ENCODE assay signal across 8 cellular contexts in the genomic region with DNA sequence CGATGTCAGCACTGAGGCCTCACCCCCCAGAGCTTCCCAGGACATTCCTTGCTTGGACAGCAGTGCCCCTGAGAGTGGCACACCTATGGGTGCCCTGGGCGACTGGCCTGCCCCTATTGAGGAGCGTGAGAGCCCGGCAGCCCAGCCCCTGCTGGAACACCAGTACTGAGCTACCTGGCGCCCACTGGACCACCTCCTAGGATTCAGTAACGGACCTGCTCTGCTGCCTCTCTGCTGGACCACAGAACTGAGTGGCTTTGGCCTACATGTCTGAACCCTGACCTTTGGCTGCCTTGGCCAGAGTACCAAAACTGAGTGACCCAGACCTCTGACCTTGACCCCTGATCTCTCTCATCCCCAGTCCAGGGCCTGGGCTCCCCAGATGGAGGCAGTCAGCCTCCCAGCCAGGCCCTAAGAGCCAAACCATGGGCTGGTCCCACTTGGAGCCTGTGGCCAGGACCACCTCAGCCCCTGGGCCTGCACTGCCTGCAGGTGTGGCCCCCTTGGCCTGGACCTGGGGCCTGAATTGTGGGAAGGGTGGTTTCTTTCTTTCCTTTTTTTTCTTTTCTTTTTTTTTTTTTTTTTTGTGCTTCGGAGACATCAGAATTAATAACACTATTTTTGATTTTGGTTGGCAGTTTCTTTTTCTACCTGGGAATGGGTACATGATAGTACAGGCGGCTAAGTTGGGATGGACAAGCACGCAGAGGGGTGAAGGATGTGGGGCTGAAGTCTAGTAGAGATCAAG. TPM values are rescaled to one million over a fixed set of nuclear protein-coding genes. Genes with fewer than 3 reads are reported as not detected.
DNase-seq lines count a peak whose midpoint lies in the region; ATAC-seq and TF ChIP-seq lines count a peak whose summit lies in the region.

No MANE protein-coding gene starts in this region.

- H3K4me3 Mint-ChIP-seq in stimulated activated naive CD8-positive, alpha-beta T cell treated with anti-CD3 and anti-CD28 coated beads, Interleukin-15, Interleukin-2, amounts not matched to agents 100 ng/mL and 50 ng/mL, for 24 hours, result peak overlapping the region; percentile 96

- H3K9ac ChIP-seq in muscle layer of colon (ENCODE audit: low read length), result peak overlapping the region; percentile 38

- H3K36me3 Mint-ChIP-seq in stimulated activated naive CD8-positive, alpha-beta T cell treated with anti-CD3 and anti-CD28 coated beads, Interleukin-15, Interleukin-2, amounts not matched to agents 100 ng/mL and 50 ng/mL, for 24 hours (ENCODE audit: low read depth), result peaks cover 13% of the 10 kb centered on the region

- no peak for DNase-seq in stimulated activated naive CD8-positive, alpha-beta T cell treated with anti-CD3 and anti-CD28 coated beads, Interleukin-15, Interleukin-2, amounts not matched to agents 100 U/mL and 50 U/mL, for 24 hours
- DNase-seq in ascending aorta (ENCODE audit: low spot score in 2 of 2), result no peak
- DNase-seq in vagina (ENCODE audit: extremely low spot score in 2 of 2), result no peak
- DNase-seq in SW480 (ENCODE audit: low spot score), result no peak
- no peak for DNase-seq in left colon
- DNase-seq in BE2C, result no peak

- peaks cover 43% of the 10 kb centered on the region for H3K4me1 Mint-ChIP-seq in stimulated activated naive CD8-positive, alpha-beta T cell treated with anti-CD3 and anti-CD28 coated beads, Interleukin-15, Interleukin-2, amounts not matched to agents 100 ng/mL and 50 ng/mL, for 24 hours (ENCODE audit: low read depth)

- peak overlapping the region; percentile 39 for H3K27ac Mint-ChIP-seq in stimulated activated naive CD8-positive, alpha-beta T cell treated with anti-CD3 and anti-CD28 coated beads, Interleukin-15, Interleukin-2, amounts not matched to agents 100 ng/mL and 50 ng/mL, for 24 hours

- H3K27ac ChIP-seq in ascending aorta (peak overlapping the region; percentile 11 to 84), muscle layer of colon (ENCODE audit: low read depth, low read length) (peak overlapping the region; percentile 83), vagina (peak overlapping the region; percentile 85)

- H3K9me3 ChIP-seq in ascending aorta (no peaks in the 10 kb centered on the region), muscle layer of colon (ENCODE audit: low read length) (no peaks in the 10 kb centered on the region), vagina (no peaks in the 10 kb centered on the region), BE2C (no peaks in the 10 kb centered on the region)

- H3K4me1 ChIP-seq in ascending aorta (peaks cover 2 to 10% of the 10 kb centered on the region in 2 donors), muscle layer of colon (ENCODE audit: insufficient read depth, low read length) (peaks cover 17% of the 10 kb centered on the region), vagina (peaks cover 46% of the 10 kb centered on the region), BE2C (no peaks in the 10 kb centered on the region)

- no peak for TF ChIP-seq POLR2A in vagina (IDR thresholded peaks at IDR 0.05)

- H3K4me3 ChIP-seq in ascending aorta, result no peak overlapping the region
- no peak overlapping the region for H3K4me3 ChIP-seq in muscle layer of colon (ENCODE audit: low read depth in 1 of 2, low read length in 2 of 2)
- H3K4me3 ChIP-seq in vagina, result no peak overlapping the region
- H3K4me3 ChIP-seq in BE2C (ENCODE audit: low read depth, low read length), result no peak overlapping the region

- no peak for ATAC-seq in stimulated activated naive CD8-positive, alpha-beta T cell treated with anti-CD3 and anti-CD28 coated beads, Interleukin-15, Interleukin-2, amounts not matched to agents 100 U/mL and 50 U/mL, for 24 hours
- ATAC-seq in left colon, result no peak

- no peaks in the 10 kb centered on the region for H3K27me3 Mint-ChIP-seq in stimulated activated naive CD8-positive, alpha-beta T cell treated with anti-CD3 and anti-CD28 coated beads, Interleukin-15, Interleukin-2, amounts not matched to agents 100 ng/mL and 50 ng/mL, for 24 hours

- H3K27me3 ChIP-seq in ascending aorta (no peaks in the 10 kb centered on the region), muscle layer of colon (ENCODE audit: control insufficient read depth in 1 of 2, insufficient read depth in 2 of 2, low read length in 2 of 2) (no peaks in the 10 kb centered on the region), vagina (no peaks in the 10 kb centered on the region), BE2C (no peaks in the 10 kb centered on the region)

- H3K36me3 ChIP-seq in ascending aorta, result peaks cover 37 to 47% of the 10 kb centered on the region in 2 donors
- peaks cover 39% of the 10 kb centered on the region for H3K36me3 ChIP-seq in muscle layer of colon (ENCODE audit: insufficient read depth, low read length)
- peaks cover 0 to 39% of the 10 kb centered on the region in 2 donors for H3K36me3 ChIP-seq in vagina
- no peaks in the 10 kb centered on the region for H3K36me3 ChIP-seq in BE2C

- no peak for TF ChIP-seq CTCF in ascending aorta (IDR thresholded peaks at IDR 0.05)
- no peak for TF ChIP-seq CTCF in vagina (IDR thresholded peaks at IDR 0.05)
- no peak for TF ChIP-seq CTCF in BE2C (IDR thresholded peaks at IDR 0.05; ENCODE audit: low read depth, low read length)

- intact Hi-C loops in ascending aorta (cut with DNase I), result no loop called here
- intact Hi-C loops in vagina (cut with DNase I), result no loop called here
- intact Hi-C loops in left colon (cut with DNase I, micrococcal nuclease), result no loop called here

- H3K9me3 Mint-ChIP-seq in stimulated activated naive CD8-positive, alpha-beta T cell treated with anti-CD3 and anti-CD28 coated beads, Interleukin-15, Interleukin-2, amounts not matched to agents 100 ng/mL and 50 ng/mL, for 24 hours, result no peaks in the 10 kb centered on the region

RNA-seq across cellular contexts. Expression of gene SIPA1, which starts 0.9 kb away (rescaled TPM):
- total RNA-seq in ascending aorta (145 TPM), vagina (63.3 TPM), left colon (10 to 100 TPM; 25.5 to 34.3 TPM)
- 10.8 TPM for polyA plus RNA-seq in BE2C (2012; ENCODE audit: insufficient read depth, insufficient read length, low read depth)

RNA-seq across cellular contexts. Expression of gene PCNX3, which starts 21.4 kb away (rescaled TPM):
- 181 TPM for total RNA-seq in ascending aorta
- total RNA-seq in vagina, result 24.8 TPM
- 10 to 100 TPM; 47.8 to 56.0 TPM for total RNA-seq in left colon
- 84.2 TPM for polyA plus RNA-seq in BE2C (2012; ENCODE audit: insufficient read depth, insufficient read length, low read depth)

RNA-seq across cellular contexts. Expression of gene MAP3K11, which starts 23.0 kb away (rescaled TPM):
- 121 TPM for total RNA-seq in ascending aorta
- 38.1 TPM for total RNA-seq in vagina
- total RNA-seq in left colon, result 100 to 1,000 TPM in 1 of 2 donors, 10 to 100 TPM in 1; 94.7 to 101 TPM
- polyA plus RNA-seq in BE2C (2012; ENCODE audit: insufficient read depth, insufficient read length, low read depth), result 38.5 TPM

RNA-seq across cellular contexts. Expression of gene RELA, which starts 25.7 kb away (rescaled TPM):
- 115 TPM for total RNA-seq in ascending aorta
- total RNA-seq in vagina, result 59.2 TPM
- total RNA-seq in left colon, result 10 to 100 TPM; 57.6 to 62.9 TPM
- 108 TPM for polyA plus RNA-seq in BE2C (2012; ENCODE audit: insufficient read depth, insufficient read length, low read depth)

RNA-seq across cellular contexts. Expression of gene KCNK7, which starts 41.4 kb away (rescaled TPM):
- total RNA-seq in ascending aorta (not detected), vagina (12.0 TPM), left colon (1 to 10 TPM in 1 of 2 donors, under 1 TPM in 1; 0.40 to 1.3 TPM)
- 2.2 TPM for polyA plus RNA-seq in BE2C (2012; ENCODE audit: insufficient read depth, insufficient read length, low read depth)
